Comparison of ENCODE assay signal across 25 cellular contexts in the genomic region with DNA sequence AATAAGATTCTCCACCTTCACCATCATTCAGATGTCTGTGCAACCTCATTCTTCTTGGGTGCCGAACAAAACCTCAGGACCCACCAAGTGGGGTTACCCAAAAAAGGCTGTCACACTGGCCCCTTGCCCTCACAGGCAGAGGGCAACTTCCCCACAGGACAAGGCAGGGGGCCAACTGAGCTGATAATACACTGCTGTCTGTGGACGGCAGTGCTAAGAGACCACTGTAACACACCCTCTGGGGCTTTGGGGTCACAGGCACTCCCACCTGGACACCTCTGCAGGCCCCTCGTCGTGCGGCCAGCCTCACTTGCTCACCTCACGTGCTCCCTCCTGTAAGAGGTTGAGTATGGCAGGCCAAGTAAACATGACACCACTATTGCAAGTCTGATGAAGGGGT.
DNase-seq lines count a peak whose midpoint lies in the region; ATAC-seq, FAIRE-seq and TF ChIP-seq lines count a peak whose summit lies in the region.
"Had no signal": no experiment of that assay in that cellular context is flagged by ENCODE, and none has a peak within 500 bp of the region (broad histone marks: within the 10 kb centered on the region; RNA-seq: fewer than 3 reads in every experiment).

No MANE protein-coding gene starts in this region.

- 0 out of 2 replicates have a peak overlapping the region, but pooled peaks have one; percentile 48 for H2AFZ ChIP-seq in GM23338
- H2AFZ ChIP-seq: GM23248 had no signal

- H3K27ac Mint-ChIP-seq in GM23338 (no peak overlapping the region), WTC11 (no peak overlapping the region)
- H3K27ac Mint-ChIP-seq: B cell; CD4-positive, CD25-positive, alpha-beta regulatory T cell; CD8-positive, alpha-beta T cell; HFFc6 had no signal

- H3F3A ChIP-seq in GM23338 (replicated peaks; ENCODE audit: low read depth) = no peaks in the 10 kb centered on the region

- 80 to 90% (median 88%) methylated on average over 6 of the region's 6 CpGs for WGBS in spleen, 5 donors

- H3K27me3 ChIP-seq in GM23338 (ENCODE audit: insufficient read depth) = no peaks in the 10 kb centered on the region
- no peaks in the 10 kb centered on the region for H3K27me3 ChIP-seq in spleen (replicated peaks in 1 of 7)
- H3K27me3 ChIP-seq: BLaER1 had no signal

- no peak for ATAC-seq in Right ventricle myocardium inferior
- no peak for ATAC-seq in left cardiac atrium
- no peak for ATAC-seq in GM23338
- ATAC-seq in GM18873 (IDR thresholded peaks at IDR 0.05; ENCODE audit: low FRiP score, unreplicated experiment) = no peak
- no peak for ATAC-seq in WTC11
- ATAC-seq: CD8-positive, alpha-beta T cell had no signal

- no peaks in the 10 kb centered on the region for H3K79me2 ChIP-seq in GM23338 (replicated peaks; ENCODE audit: insufficient read depth)

- H3K4me1 ChIP-seq in GM23338 (ENCODE audit: insufficient read depth) (no peaks in the 10 kb centered on the region), kidney (ENCODE audit: control insufficient read depth in 1 of 2, insufficient read depth in 1 of 2, low read depth in 1 of 2, low read length in 2 of 2) (no peaks in the 10 kb centered on the region), spleen (no peaks in the 10 kb centered on the region)
- H3K4me1 ChIP-seq: BLaER1, Caco-2, HAP-1 had no signal

- CTCF ChIA-PET in WTC11 (lab: Charles Lee) = no interaction called here

- no peak for TF ChIP-seq CTCF in GM23338 (conservative IDR thresholded peaks at IDR 0.05; ENCODE audit: low read depth in 2 of 2)
- no peak for TF ChIP-seq CTCF in kidney (IDR thresholded peaks at IDR 0.05; ENCODE audit: borderline replicate concordance, extremely low read depth, insufficient read depth)
- TF ChIP-seq CTCF in spleen (IDR thresholded peaks at IDR 0.05 in 8 of 11, conservative IDR thresholded peaks at IDR 0.05 in 3 of 11) = no peak
- no peak for TF ChIP-seq CTCF in WTC11 (IDR thresholded peaks at IDR 0.05)

- no peak for TF ChIP-seq POLR2A in spleen (IDR thresholded peaks at IDR 0.05)

- H3K27ac ChIP-seq in GM23338 (ENCODE audit: low read depth) (no peak overlapping the region), kidney (ENCODE audit: low read depth in 2 of 2, low read length in 2 of 2) (no peak overlapping the region), spleen (no peak overlapping the region)
- H3K27ac ChIP-seq: 22Rv1, BLaER1, C4-2B, GM23248 had no signal

- H3K36me3 ChIP-seq in GM23338 (ENCODE audit: insufficient read depth) (no peaks in the 10 kb centered on the region), kidney (ENCODE audit: control insufficient read depth in 1 of 2, insufficient read depth in 2 of 2, low read length in 2 of 2) (no peaks in the 10 kb centered on the region), spleen (no peaks in the 10 kb centered on the region)
- H3K36me3 ChIP-seq: BLaER1, HAP-1 had no signal

- H3K9me2 ChIP-seq in GM23338 (ENCODE audit: insufficient read depth) = no peaks in the 10 kb centered on the region

- H3K4me1 Mint-ChIP-seq in GM23338 (no peaks in the 10 kb centered on the region), WTC11 (no peaks in the 10 kb centered on the region)
- H3K4me1 Mint-ChIP-seq: B cell; CD4-positive, CD25-positive, alpha-beta regulatory T cell had no signal

- H3K9me3 Mint-ChIP-seq in GM23338 (no peaks in the 10 kb centered on the region), WTC11 (no peaks in the 10 kb centered on the region)
- H3K9me3 Mint-ChIP-seq: CD8-positive, alpha-beta T cell had no signal

- H3K4me3 Mint-ChIP-seq in GM23338 (no peak overlapping the region), WTC11 (no peak overlapping the region)
- H3K4me3 Mint-ChIP-seq: B cell; CD4-positive, CD25-positive, alpha-beta regulatory T cell; CD8-positive, alpha-beta T cell; HFFc6 had no signal

- intact Hi-C loops in Right ventricle myocardium inferior (cut with DNase I) (no loop called here), left cardiac atrium (cut with DNase I) (no loop called here), kidney (cut with DNase I) (no loop called here), spleen (cut with DNase I; ENCODE audit: low total_unique reads) (no loop called here)

- POLR2A ChIA-PET in WTC11 (lab: Charles Lee) = interaction anchor here (0.6 kb wide), 1 partner anchor 42 kb away, joined by 3 read pairs; no protein-coding TSS in a partner anchor

- no peak overlapping the region for H3K4me3 ChIP-seq in GM23338
- no peak overlapping the region for H3K4me3 ChIP-seq in kidney (ENCODE audit: low read length in 2 of 2)
- H3K4me3 ChIP-seq in spleen = no peak overlapping the region
- H3K4me3 ChIP-seq: BLaER1, GM23248, HAP-1 had no signal

- H3K9ac ChIP-seq in kidney (ENCODE audit: low read length in 2 of 2) = no peak overlapping the region
- H3K9ac ChIP-seq: BLaER1, GM23248 had no signal

- H4K20me1 ChIP-seq in GM23338 (replicated peaks; ENCODE audit: insufficient read depth) = no peaks in the 10 kb centered on the region
- H4K20me1 ChIP-seq: BLaER1 had no signal

- H3K9me3 ChIP-seq in kidney (ENCODE audit: control insufficient read depth in 1 of 2, low read length in 2 of 2) (no peaks in the 10 kb centered on the region), spleen (no peaks in the 10 kb centered on the region)
- H3K9me3 ChIP-seq: BLaER1, Caco-2, HAP-1 had no signal

- no peak overlapping the region for H3K4me2 ChIP-seq in GM23338
- H3K4me2 ChIP-seq: BLaER1 had no signal

- H3K27me3 Mint-ChIP-seq in GM23338 (ENCODE audit: insufficient read depth, low read depth, poor library complexity) (no peaks in the 10 kb centered on the region), WTC11 (ENCODE audit: low read depth) (no peaks in the 10 kb centered on the region)
- H3K27me3 Mint-ChIP-seq: B cell; CD4-positive, CD25-positive, alpha-beta regulatory T cell had no signal

- FAIRE-seq in kidney (lab: Jason Lieb, UNC) (no peak), HTR-8/SVneo (lab: Jason Lieb, UNC) (no peak)
- FAIRE-seq: A204.1, G401.6, GM12892, GM19239, H54 had no signal

- peak; percentile 47 for DNase-seq in Right ventricle myocardium inferior (ENCODE audit: missing footprints)
- DNase-seq in left cardiac atrium = no peak
- DNase-seq in GM23338 (ENCODE audit: low spot score) = no peak
- peak; percentile 67 for DNase-seq in kidney
- DNase-seq in spleen = peak; percentile 64
- no peak for DNase-seq in HTR-8/SVneo (ENCODE audit: insufficient read length, low spot score)
- DNase-seq in WTC11 (ENCODE audit: low spot score) = no peak
- DNase-seq: Caco-2; CD4-positive, CD25-positive, alpha-beta regulatory T cell; CD8-positive, alpha-beta T cell; DMS153; DND-41; GM23248; HFFc6 had no signal

- no peaks in the 10 kb centered on the region for H3K36me3 Mint-ChIP-seq in GM23338 (ENCODE audit: low read depth)
- no peaks in the 10 kb centered on the region for H3K36me3 Mint-ChIP-seq in WTC11
- H3K36me3 Mint-ChIP-seq: CD4-positive, CD25-positive, alpha-beta regulatory T cell; CD8-positive, alpha-beta T cell had no signal

TF ChIP-seq in GM23338, 12 proteins besides CTCF, POLR2A, EP300 and RAD21 (continues in another document):
- no peak for TF ChIP-seq NANOG (IDR thresholded peaks at IDR 0.05; ENCODE audit: borderline replicate concordance)
- no peak for TF ChIP-seq ZNF331 (CRISPR knock-in tag; IDR thresholded peaks at IDR 0.05; ENCODE audit: low read depth)

TF ChIP-seq in WTC11, 78 proteins besides CTCF, POLR2A, EP300 and RAD21 (continues in another document):
- TF ChIP-seq FOXK1 (CRISPR knock-in tag; IDR thresholded peaks at IDR 0.05) = no peak
- TF ChIP-seq ZNF121 (CRISPR knock-in tag; IDR thresholded peaks at IDR 0.05) = no peak
- TF ChIP-seq PRDM15 (CRISPR knock-in tag; IDR thresholded peaks at IDR 0.05) = no peak
- no peak for TF ChIP-seq ATF6 (CRISPR knock-in tag; IDR thresholded peaks at IDR 0.05)
- no peak for TF ChIP-seq ZNF396 (CRISPR knock-in tag; IDR thresholded peaks at IDR 0.05; ENCODE audit: borderline replicate concordance)

Comparison
In these comparisons a context has a peak if more than half of its experiments do, and no peak if none do; other contexts are left out.
1. DNase-seq: peak in Right ventricle myocardium inferior (single experiment), kidney (single experiment) and spleen (single experiment); none in left cardiac atrium (single experiment), GM23338 (single experiment), HTR-8/SVneo (single experiment) and WTC11 (single experiment).